Comparison of ENCODE assay signal across 8 cellular contexts in the genomic region with DNA sequence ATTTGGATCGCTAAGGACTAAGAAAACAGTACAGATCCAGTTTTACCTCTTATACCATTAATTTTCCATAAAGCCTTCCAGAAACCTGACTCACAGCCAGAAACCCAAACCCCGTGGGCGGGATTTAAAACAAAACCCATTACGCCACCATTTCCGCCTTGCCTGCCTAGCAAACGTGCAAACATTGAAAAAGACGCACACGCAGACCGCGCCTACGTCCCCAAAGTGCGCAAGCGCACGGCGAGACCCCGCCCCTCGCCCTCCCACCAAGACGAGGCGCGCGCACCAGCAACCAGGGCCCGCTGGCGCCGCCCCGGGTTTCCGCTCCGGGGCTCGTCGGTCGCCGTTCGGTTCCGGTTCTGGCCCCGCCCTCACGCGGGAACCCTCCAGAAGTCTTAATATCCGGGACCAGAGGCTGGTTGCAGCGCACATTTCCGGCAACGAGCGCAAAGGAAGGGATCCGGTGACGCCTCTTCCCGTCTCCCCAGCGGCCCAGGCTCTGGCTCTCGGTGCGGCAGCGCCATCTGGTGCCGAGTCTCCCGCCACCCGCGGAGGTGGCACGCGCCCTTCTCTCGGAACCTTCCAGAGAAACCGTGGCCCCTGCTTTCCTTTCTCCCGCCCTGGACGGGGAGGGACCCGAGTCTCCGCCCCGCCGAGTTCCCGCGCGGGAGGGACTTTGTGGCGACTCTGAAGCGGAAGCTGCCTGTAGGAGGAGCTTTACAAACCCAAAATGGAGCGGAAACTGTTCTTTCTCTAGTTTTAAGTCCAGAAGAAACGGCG.
DNase-seq lines count a peak whose midpoint lies in the region; ATAC-seq, FAIRE-seq and TF ChIP-seq lines count a peak whose summit lies in the region.

No MANE protein-coding gene starts in this region.

- H3K27me3 ChIP-seq in keratinocyte (ENCODE audit: control insufficient read depth, extremely low read depth, insufficient read depth, low read length) = no peaks in the 10 kb centered on the region

- DNase-seq in AG20443 (ENCODE audit: low spot score) (peak; percentile 98), NCI-H446 (lab: John Stamatoyannopoulos, UW) (peak; percentile 99 to 100), cerebellum (ENCODE audit: low spot score) (peak; percentile 92), keratinocyte (ENCODE audit: low read depth, low spot score) (peak; percentile 71)
- peak; percentile 99 for DNase-seq in activated CD4-positive, CD25-positive, alpha-beta regulatory T cell treated with anti-CD3 and anti-CD28 coated beads, Interleukin-2, amount 50 U/mL, for 72 hours
- peak; percentile 98 to 99 for DNase-seq in stimulated activated CD4-positive, alpha-beta T cell treated with anti-CD3 and anti-CD28 coated beads, Interleukin-15, amount 100 ng/mL, for 1 hour (ENCODE audit: low read depth in 1 of 2, low spot score in 1 of 2)

- ATAC-seq in GM19025 (IDR thresholded peaks at IDR 0.05; ENCODE audit: low read depth, unreplicated experiment) = peak; percentile 88
- peak; percentile 88 for ATAC-seq in HG03342 (IDR thresholded peaks at IDR 0.05; ENCODE audit: unreplicated experiment)

- no peaks in the 10 kb centered on the region for H3K9me1 ChIP-seq in keratinocyte (ENCODE audit: control insufficient read depth, extremely low read depth, insufficient read depth, low read length)

- no peaks in the 10 kb centered on the region for H3K79me2 ChIP-seq in keratinocyte (ENCODE audit: control insufficient read depth, insufficient read depth, low read length)

- peak overlapping the region; percentile 99 for H3K27ac ChIP-seq in keratinocyte (ENCODE audit: control insufficient read depth, insufficient read depth, low read length)

- H3K9ac ChIP-seq in keratinocyte (ENCODE audit: control insufficient read depth, extremely low read depth, insufficient read depth, low read length) = peak overlapping the region; percentile 95

- H3K4me1 ChIP-seq in keratinocyte (ENCODE audit: control insufficient read depth, extremely low read depth, insufficient read depth, low read length) = peaks cover 20% of the 10 kb centered on the region

- dilution Hi-C loops in keratinocyte (cut with MboI; ENCODE audit: extremely low pct_ligation_motif_present, low sequenced_read_pairs) = no loop called here

- FAIRE-seq in keratinocyte (lab: Jason Lieb, UNC) = peak; percentile 85

- peak overlapping the region; percentile 98 for H3K4me2 ChIP-seq in keratinocyte (ENCODE audit: control insufficient read depth, extremely low read depth, insufficient read depth, low read depth, low read length)

- peak overlapping the region; percentile 97 for H2AFZ ChIP-seq in keratinocyte (ENCODE audit: control insufficient read depth, low read length)

- H4K20me1 ChIP-seq in keratinocyte (ENCODE audit: control insufficient read depth, extremely low read depth, insufficient read depth, low read length) = no peaks in the 10 kb centered on the region

- H3K36me3 ChIP-seq in keratinocyte (ENCODE audit: control insufficient read depth in 2 of 2, extremely low read depth in 1 of 2, insufficient read depth in 2 of 2, low read length in 2 of 2) = no peaks in the 10 kb centered on the region

- H3K9me3 ChIP-seq in keratinocyte (ENCODE audit: control insufficient read depth, low read depth, low read length) = no peaks in the 10 kb centered on the region

- peak; percentile 70 to 93 (median 85) for TF ChIP-seq CTCF in keratinocyte (optimal IDR thresholded peaks at IDR 0.05 in 1 of 3, IDR thresholded peaks at IDR 0.05 in 1 of 3, conservative IDR thresholded peaks at IDR 0.05 in 1 of 3; ENCODE audit: extremely low read depth in 1 of 3, insufficient read depth in 2 of 3, low read length in 3 of 3)

- peak overlapping the region; percentile 41 to 93 (median 88) for H3K4me3 ChIP-seq in keratinocyte (ENCODE audit: control insufficient read depth in 2 of 3, extremely low read depth in 1 of 3, insufficient read depth in 2 of 3, low read depth in 1 of 3, low read length in 3 of 3)

Comparison
In these comparisons a context has a peak if more than half of its experiments do, and no peak if none do; other contexts are left out.
1. Peak in every context shown above with its lines: DNase-seq, ATAC-seq, H3K4me3 ChIP-seq and H3K27ac ChIP-seq.